ENCODE assay signal across 12 cellular contexts in the genomic region with DNA sequence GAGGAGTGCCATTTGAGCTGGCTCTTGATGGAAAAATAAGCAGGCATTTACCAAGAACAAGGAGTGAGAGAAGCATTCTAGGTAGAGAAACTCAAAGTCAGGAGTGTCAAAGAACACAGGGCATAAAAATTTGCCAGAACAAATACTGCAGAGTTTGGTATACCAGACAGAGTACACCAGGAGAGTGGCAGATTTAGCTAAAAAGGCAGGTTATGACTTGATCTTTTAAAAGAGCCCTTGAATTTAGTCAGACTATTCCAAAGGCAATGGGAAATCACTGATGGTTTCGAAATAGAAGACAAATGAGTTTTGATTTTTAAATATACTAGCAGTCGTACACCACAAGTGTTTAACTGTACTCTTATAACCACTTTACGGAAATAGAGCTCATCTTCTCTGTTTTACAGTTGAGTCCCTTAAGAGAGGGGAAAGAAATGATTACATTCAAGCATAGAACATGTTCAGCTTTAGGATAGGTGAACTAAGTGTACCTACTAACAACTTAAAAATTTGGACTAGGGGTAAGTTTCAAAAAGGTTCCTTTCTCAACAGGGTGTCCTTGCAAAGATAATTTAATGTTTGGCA. TPM values are rescaled to one million over a fixed set of nuclear protein-coding genes. Genes with fewer than 3 reads are reported as not detected.
DNase-seq lines count a peak whose midpoint lies in the region; ATAC-seq lines count a peak whose summit lies in the region.
"Had no signal": no experiment of that assay in that cellular context is flagged by ENCODE, and none has a peak within 500 bp of the region (broad histone marks: within the 10 kb centered on the region; RNA-seq: fewer than 3 reads in every experiment).

No MANE protein-coding gene starts in this region.

- H3K9me3 Mint-ChIP-seq in activated T-cell treated with anti-CD3 and anti-CD28 coated beads, Interleukin-2, amount 50 U/mL, for 24 hours = no peaks in the 10 kb centered on the region
- H3K9me3 Mint-ChIP-seq in activated T-helper 2 cell treated with anti-CD3 and anti-CD28 coated beads, Interferon-gamma antibody, Interleukin-2, Interleukin-4, amounts not matched to agents 10 μg/mL and 5 μg/mL and 100 μg/mL, durations not matched to agents 14 hours and 24 hours and 36 hours = no peaks in the 10 kb centered on the region
- H3K9me3 Mint-ChIP-seq in immature natural killer cell = no peaks in the 10 kb centered on the region
- no peaks in the 10 kb centered on the region for H3K9me3 Mint-ChIP-seq in stimulated activated naive CD8-positive, alpha-beta T cell treated with anti-CD3 and anti-CD28 coated beads, Interleukin-15, amount 100 ng/mL, for 72 hours

- peak overlapping the region; percentile 45 for H3K4me3 Mint-ChIP-seq in activated T-cell treated with anti-CD3 and anti-CD28 coated beads, Interleukin-2, amount 50 U/mL, for 24 hours
- no peak overlapping the region for H3K4me3 Mint-ChIP-seq in activated T-helper 2 cell treated with anti-CD3 and anti-CD28 coated beads, Interferon-gamma antibody, Interleukin-2, Interleukin-4, amounts not matched to agents 10 μg/mL and 5 μg/mL and 100 μg/mL, durations not matched to agents 14 hours and 24 hours and 36 hours (ENCODE audit: low read depth)
- peak overlapping the region; percentile 31 to 69 (median 63) for H3K4me3 Mint-ChIP-seq in immature natural killer cell
- H3K4me3 Mint-ChIP-seq in stimulated activated naive CD8-positive, alpha-beta T cell treated with anti-CD3 and anti-CD28 coated beads, Interleukin-15, amount 100 ng/mL, for 72 hours = peak overlapping the region; percentile 32 to 75

- intact Hi-C loops in activated T-helper 2 cell treated with anti-CD3 and anti-CD28 coated beads, Interferon-gamma antibody, Interleukin-2, Interleukin-4, amounts not matched to agents 10 μg/mL and 5 μg/mL and 100 μg/mL, durations not matched to agents 14 hours and 24 hours and 36 hours (cut with micrococcal nuclease) = loop anchor here (2.0 kb wide), 1 partner anchor 22 kb away; no protein-coding TSS in a partner anchor

- peak overlapping the region; percentile 90 for H3K27ac Mint-ChIP-seq in activated T-cell treated with anti-CD3 and anti-CD28 coated beads, Interleukin-2, amount 50 U/mL, for 24 hours
- peak overlapping the region; percentile 75 for H3K27ac Mint-ChIP-seq in activated T-helper 2 cell treated with anti-CD3 and anti-CD28 coated beads, Interferon-gamma antibody, Interleukin-2, Interleukin-4, amounts not matched to agents 10 μg/mL and 5 μg/mL and 100 μg/mL, durations not matched to agents 14 hours and 24 hours and 36 hours
- peak overlapping the region; percentile 54 to 85 (median 68) for H3K27ac Mint-ChIP-seq in immature natural killer cell
- H3K27ac Mint-ChIP-seq in stimulated activated naive CD8-positive, alpha-beta T cell treated with anti-CD3 and anti-CD28 coated beads, Interleukin-15, amount 100 ng/mL, for 72 hours = peak overlapping the region; percentile 27 to 81

- peaks cover 88% of the 10 kb centered on the region for H3K4me1 Mint-ChIP-seq in activated T-cell treated with anti-CD3 and anti-CD28 coated beads, Interleukin-2, amount 50 U/mL, for 24 hours (ENCODE audit: low read depth)
- peaks cover 78% of the 10 kb centered on the region for H3K4me1 Mint-ChIP-seq in activated T-helper 2 cell treated with anti-CD3 and anti-CD28 coated beads, Interferon-gamma antibody, Interleukin-2, Interleukin-4, amounts not matched to agents 10 μg/mL and 5 μg/mL and 100 μg/mL, durations not matched to agents 14 hours and 24 hours and 36 hours (ENCODE audit: low read depth)
- peaks cover 27 to 62% of the 10 kb centered on the region in 2 donors for H3K4me1 Mint-ChIP-seq in immature natural killer cell
- peaks cover 91% of the 10 kb centered on the region for H3K4me1 Mint-ChIP-seq in stimulated activated naive CD8-positive, alpha-beta T cell treated with anti-CD3 and anti-CD28 coated beads, Interleukin-15, amount 100 ng/mL, for 72 hours

- H3K36me3 Mint-ChIP-seq in activated T-cell treated with anti-CD3 and anti-CD28 coated beads, Interleukin-2, amount 50 U/mL, for 24 hours (ENCODE audit: low read depth) = peaks cover 65% of the 10 kb centered on the region
- H3K36me3 Mint-ChIP-seq in activated T-helper 2 cell treated with anti-CD3 and anti-CD28 coated beads, Interferon-gamma antibody, Interleukin-2, Interleukin-4, amounts not matched to agents 10 μg/mL and 5 μg/mL and 100 μg/mL, durations not matched to agents 14 hours and 24 hours and 36 hours (ENCODE audit: low read depth) = peaks cover 80% of the 10 kb centered on the region
- H3K36me3 Mint-ChIP-seq in immature natural killer cell = peaks cover 0 to 7% (median 4%) of the 10 kb centered on the region in 3 donors

- peak; percentile 69 for ATAC-seq in stimulated activated naive CD8-positive, alpha-beta T cell treated with anti-CD3 and anti-CD28 coated beads, Interleukin-15, amount 100 ng/mL, for 72 hours
- no peak for ATAC-seq in HG02884 (IDR thresholded peaks at IDR 0.05; ENCODE audit: unreplicated experiment)
- ATAC-seq in HG02763 (IDR thresholded peaks at IDR 0.05; ENCODE audit: unreplicated experiment) = no peak

- no peak for DNase-seq in activated T-cell treated with anti-CD3 and anti-CD28 coated beads, Interleukin-2, amount 50 U/mL, for 24 hours
- DNase-seq in activated T-cell treated with anti-CD3 and anti-CD28 coated beads for 4 hours = no peak
- no peak for DNase-seq in activated T-helper 2 cell treated with anti-CD3 and anti-CD28 coated beads, Interferon-gamma antibody, Interleukin-2, Interleukin-4, amounts not matched to agents 10 μg/mL and 5 μg/mL and 100 μg/mL, durations not matched to agents 14 hours and 24 hours and 36 hours (ENCODE audit: low spot score)
- DNase-seq in immature natural killer cell = no peak
- no peak for DNase-seq in stimulated activated naive CD8-positive, alpha-beta T cell treated with anti-CD3 and anti-CD28 coated beads, Interleukin-15, amount 100 ng/mL, for 72 hours
- DNase-seq in UCSD-AML1 (lab: John Stamatoyannopoulos, UW; ENCODE audit: unreplicated experiment) = no peak
- DNase-seq: activated CD8-positive, alpha-beta memory T cell treated with anti-CD3 and anti-CD28 coated beads for 24 hours; heart left ventricle; SIG-M5; stimulated activated CD4-positive, alpha-beta T cell treated with anti-CD3 and anti-CD28 coated beads, Interleukin-2, amount 100 ng/mL, for 24 hours had no signal

- no peaks in the 10 kb centered on the region for H3K27me3 Mint-ChIP-seq in activated T-cell treated with anti-CD3 and anti-CD28 coated beads, Interleukin-2, amount 50 U/mL, for 24 hours
- H3K27me3 Mint-ChIP-seq in activated T-helper 2 cell treated with anti-CD3 and anti-CD28 coated beads, Interferon-gamma antibody, Interleukin-2, Interleukin-4, amounts not matched to agents 10 μg/mL and 5 μg/mL and 100 μg/mL, durations not matched to agents 14 hours and 24 hours and 36 hours (ENCODE audit: low read depth) = no peaks in the 10 kb centered on the region
- H3K27me3 Mint-ChIP-seq in immature natural killer cell (ENCODE audit: low read depth in 3 of 3) = peaks cover 2 to 6% (median 2%) of the 10 kb centered on the region in 3 donors
- H3K27me3 Mint-ChIP-seq in stimulated activated naive CD8-positive, alpha-beta T cell treated with anti-CD3 and anti-CD28 coated beads, Interleukin-15, amount 100 ng/mL, for 72 hours = no peaks in the 10 kb centered on the region

RNA-seq across cellular contexts. Expression of a gene that starts 10.2 kb away (rescaled TPM):
- total RNA-seq in activated T-helper 2 cell treated with anti-CD3 and anti-CD28 coated beads, Interferon-gamma antibody, Interleukin-2, Interleukin-4, amounts not matched to agents 10 μg/mL and 5 μg/mL and 100 μg/mL, durations not matched to agents 14 hours and 24 hours and 36 hours = 429 and 432 TPM in 2 replicates
- polyA plus RNA-seq in immature natural killer cell = 100 to 1,000 TPM; 411 to 718 (median 463) TPM

RNA-seq across cellular contexts. Expression of a gene that starts 51.7 kb away (rescaled TPM):
- 50.8 and 51.4 TPM in 2 replicates for total RNA-seq in activated T-helper 2 cell treated with anti-CD3 and anti-CD28 coated beads, Interferon-gamma antibody, Interleukin-2, Interleukin-4, amounts not matched to agents 10 μg/mL and 5 μg/mL and 100 μg/mL, durations not matched to agents 14 hours and 24 hours and 36 hours
- 10 to 100 TPM; 33.1 to 36.9 (median 34.9) TPM for polyA plus RNA-seq in immature natural killer cell

RNA-seq across cellular contexts. Expression of a gene that starts 56.3 kb away (rescaled TPM):
- total RNA-seq in activated T-helper 2 cell treated with anti-CD3 and anti-CD28 coated beads, Interferon-gamma antibody, Interleukin-2, Interleukin-4, amounts not matched to agents 10 μg/mL and 5 μg/mL and 100 μg/mL, durations not matched to agents 14 hours and 24 hours and 36 hours = 9.4 and 11.3 TPM in 2 replicates
- 10 to 100 TPM; 17.7 to 26.2 (median 18.3) TPM for polyA plus RNA-seq in immature natural killer cell
